11 cellular contexts compared by ENCODE assay signal in the genomic region with DNA sequence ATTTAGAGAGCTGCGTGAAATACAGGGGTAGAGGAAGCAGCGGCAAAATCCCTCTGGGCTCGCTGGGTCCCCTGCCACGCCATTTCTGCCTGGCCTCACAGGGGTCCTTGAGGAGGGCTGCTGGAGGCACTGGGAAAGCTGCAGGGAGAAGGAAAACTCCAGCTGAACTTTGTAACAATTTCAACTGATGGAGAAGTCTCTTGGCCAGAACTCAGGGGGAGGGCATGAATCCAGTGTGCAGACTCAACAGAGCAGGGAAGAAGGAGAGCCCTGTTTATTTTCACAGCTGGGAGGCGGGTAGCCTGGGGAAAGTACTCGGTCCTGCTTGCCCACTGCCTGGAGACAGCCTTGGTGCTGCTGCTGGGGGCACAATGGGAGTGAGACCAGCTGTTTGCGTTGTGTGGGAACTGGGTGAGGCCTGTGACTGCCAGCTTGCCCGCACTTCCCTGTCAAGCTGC.
DNase-seq lines count a peak whose midpoint lies in the region; ATAC-seq, FAIRE-seq and TF ChIP-seq lines count a peak whose summit lies in the region.
"Had no signal": no experiment of that assay in that cellular context is flagged by ENCODE, and none has a peak within 500 bp of the region (broad histone marks: within the 10 kb centered on the region; RNA-seq: fewer than 3 reads in every experiment).

No MANE protein-coding gene starts in this region.

- H3K36me3 ChIP-seq in MG63: no peaks in the 10 kb centered on the region
- H3K36me3 ChIP-seq in kidney (ENCODE audit: control insufficient read depth in 1 of 2, insufficient read depth in 2 of 2, low read length in 2 of 2): no peaks in the 10 kb centered on the region
- no peaks in the 10 kb centered on the region for H3K36me3 ChIP-seq in subcutaneous abdominal adipose tissue (ENCODE audit: control insufficient read depth in 5 of 5, insufficient read depth in 5 of 5, low read length in 5 of 5)

- H3K27ac ChIP-seq in kidney (ENCODE audit: low read depth in 2 of 2, low read length in 2 of 2) (peak overlapping the region; percentile 71 to 76), subcutaneous abdominal adipose tissue (ENCODE audit: low read depth, low read length) (peak overlapping the region; percentile 50)
- H3K27ac ChIP-seq: GM23248 had no signal

- H3K4me3 ChIP-seq in MG63 (no peak overlapping the region), kidney (ENCODE audit: low read length in 2 of 2) (peak overlapping the region; percentile 76 to 81), subcutaneous abdominal adipose tissue (ENCODE audit: low read depth in 1 of 5, low read length in 5 of 5) (peak overlapping the region; percentile 51 to 75 (median 71))
- H3K4me3 ChIP-seq: GM23248 had no signal

- ATAC-seq in GM21367 (IDR thresholded peaks at IDR 0.05; ENCODE audit: unreplicated experiment) (no peak), GM18868 (IDR thresholded peaks at IDR 0.05; ENCODE audit: unreplicated experiment) (no peak)

- H3K9me3 ChIP-seq in MG63 (no peaks in the 10 kb centered on the region), kidney (ENCODE audit: control insufficient read depth in 1 of 2, low read length in 2 of 2) (no peaks in the 10 kb centered on the region), subcutaneous abdominal adipose tissue (ENCODE audit: control insufficient read depth in 5 of 5, low read length in 5 of 5) (no peaks in the 10 kb centered on the region)

- intact Hi-C loops in kidney (cut with DNase I): no loop called here

- H3K9ac ChIP-seq in kidney (ENCODE audit: low read length in 2 of 2): peak overlapping the region; percentile 39 to 69
- H3K9ac ChIP-seq in subcutaneous abdominal adipose tissue (ENCODE audit: low read length in 5 of 5): peak overlapping the region in 1 of 5 donors; percentile 9
- H3K9ac ChIP-seq: GM23248 had no signal

- no peaks in the 10 kb centered on the region for H3K27me3 ChIP-seq in MG63
- H3K27me3 ChIP-seq in subcutaneous abdominal adipose tissue (ENCODE audit: control insufficient read depth in 5 of 5, insufficient read depth in 4 of 5, low read length in 5 of 5): no peaks in the 10 kb centered on the region

- H3K4me1 ChIP-seq in kidney (ENCODE audit: control insufficient read depth in 1 of 2, insufficient read depth in 1 of 2, low read depth in 1 of 2, low read length in 2 of 2) (peaks cover 4 to 5% of the 10 kb centered on the region in 2 donors), subcutaneous abdominal adipose tissue (ENCODE audit: control insufficient read depth in 5 of 5, insufficient read depth in 5 of 5, low read length in 5 of 5) (peaks cover 1 to 18% (median 6%) of the 10 kb centered on the region in 5 donors)

- TF ChIP-seq CTCF in kidney (IDR thresholded peaks at IDR 0.05; ENCODE audit: borderline replicate concordance, extremely low read depth, insufficient read depth): no peak

- FAIRE-seq in kidney (lab: Jason Lieb, UNC): no peak

- DNase-seq in MG63 (peak; percentile 25), brain pericyte (ENCODE audit: low read depth, low spot score) (peak; percentile 96), kidney (peak; percentile 54), NCI-H2196 (lab: John Stamatoyannopoulos, UW; ENCODE audit: unreplicated experiment) (no peak)
- DNase-seq in activated CD4-positive, alpha-beta T cell treated with anti-CD3 and anti-CD28 coated beads, Interleukin-2, amount 50 U/mL, for 48 hours: no peak
- DNase-seq: activated CD4-positive, alpha-beta T cell treated with anti-CD3 and anti-CD28 coated beads, Interleukin-2, amount 10 ng/mL, durations not matched to agents 24 days and 14 days; GM23248; MM.1S had no signal

Comparison
In these comparisons a context has a peak if more than half of its experiments do, and no peak if none do; other contexts are left out.
1. DNase-seq: peak in MG63 (single experiment), brain pericyte (single experiment) and kidney (single experiment); none in NCI-H2196 (single experiment) and activated CD4-positive, alpha-beta T cell treated with anti-CD3 and anti-CD28 coated beads, Interleukin-2, amount 50 U/mL, for 48 hours (0 of 2).